16 cellular contexts compared by ENCODE assay signal in genomic region chr20:21534453-21534852, GRCh38. TPM values are rescaled to one million over a fixed set of nuclear protein-coding genes. Genes with fewer than 3 reads are reported as not detected.
DNase-seq lines count a peak whose midpoint lies in the region; ATAC-seq and TF ChIP-seq lines count a peak whose summit lies in the region.
"Had no signal": no experiment of that assay in that cellular context is flagged by ENCODE, and none has a peak within 500 bp of the region (broad histone marks: within the 10 kb centered on the region; RNA-seq: fewer than 3 reads in every experiment).

No MANE protein-coding gene starts in this region.

- no TSS peak for BruUV-seq in OCI-LY7 (replicated peaks; lab: Mats Ljungman, UMichigan)

- peaks cover 6% of the 10 kb centered on the region for H3K9me3 Mint-ChIP-seq in progenitor cell of endocrine pancreas (ENCODE audit: low read depth)

- peaks cover 11% of the 10 kb centered on the region for H3K4me1 ChIP-seq in OCI-LY7 (ENCODE audit: insufficient read depth, low read length, poor library complexity, severe bottlenecking)
- H3K4me1 ChIP-seq: SJCRH30 had no signal

- H3K27me3 Mint-ChIP-seq in progenitor cell of endocrine pancreas: peaks cover 25% of the 10 kb centered on the region

- no peaks in the 10 kb centered on the region for H3K9me2 ChIP-seq in OCI-LY7 (ENCODE audit: insufficient read depth, low read length)

- no peaks in the 10 kb centered on the region for H3K79me2 ChIP-seq in OCI-LY7 (ENCODE audit: insufficient read depth, low read depth, low read length)

- no peak overlapping the region for H3K4me3 ChIP-seq in OCI-LY7 (ENCODE audit: low read depth, low read length, poor library complexity, severe bottlenecking)
- H3K4me3 ChIP-seq: ovary, SJCRH30 had no signal

- POLR2A ChIA-PET in OCI-LY7 (lab: Charles Lee): no interaction called here

- no peak for TF ChIP-seq CTCF in OCI-LY7 (conservative IDR thresholded peaks at IDR 0.05; ENCODE audit: low read length)
- TF ChIP-seq CTCF in progenitor cell of endocrine pancreas (IDR thresholded peaks at IDR 0.05; ENCODE audit: unreplicated experiment): no peak

- peaks cover 11% of the 10 kb centered on the region for H3K4me1 Mint-ChIP-seq in progenitor cell of endocrine pancreas (ENCODE audit: low read depth)

- no peaks in the 10 kb centered on the region for H3K36me3 ChIP-seq in OCI-LY7 (ENCODE audit: insufficient read depth, low read length)
- H3K36me3 ChIP-seq: ovary, SJCRH30 had no signal

- intact Hi-C loops in OCI-LY7 (cut with micrococcal nuclease; ENCODE audit: unreplicated experiment): loop anchor here (5.0 kb wide), 1 partner anchor 83 kb away; no protein-coding TSS in a partner anchor

- CTCF ChIA-PET in OCI-LY7 (lab: Charles Lee; ENCODE audit: unreplicated experiment): no interaction called here

- peak overlapping the region; percentile 72 for H2AFZ ChIP-seq in OCI-LY7 (ENCODE audit: low read length)

- no peaks in the 10 kb centered on the region for H4K20me1 ChIP-seq in OCI-LY7 (ENCODE audit: insufficient read depth, low read length)

- peak overlapping the region; percentile 19 for H3K27ac Mint-ChIP-seq in progenitor cell of endocrine pancreas

- H3K4me3 Mint-ChIP-seq in progenitor cell of endocrine pancreas (ENCODE audit: low read depth): no peak overlapping the region

- peak; percentile 83 for DNase-seq in NCI-H1105 (lab: John Stamatoyannopoulos, UW)
- DNase-seq in NCI-H2029 treated with DMSO at 0.1 percent for 48 hours (lab: John Stamatoyannopoulos, UW): peak; percentile 99
- DNase-seq in OCI-LY7 (ENCODE audit: low spot score): peak; percentile 55
- DNase-seq in progenitor cell of endocrine pancreas (ENCODE audit: low spot score, unreplicated experiment): no peak
- no peak for DNase-seq in AG08395 (ENCODE audit: low spot score)
- DNase-seq in germinal center (ENCODE audit: low spot score): no peak
- DNase-seq: activated CD4-positive, CD25-positive, alpha-beta regulatory T cell treated with anti-CD3 and anti-CD28 coated beads, Interleukin-2, amount 50 U/mL, for 72 hours; activated naive CD4-positive, alpha-beta T cell; aorta; left cardiac atrium; ovary; SJCRH30; stimulated activated CD4-positive, alpha-beta T cell treated with anti-CD3 and anti-CD28 coated beads, Interleukin-4, amount 100 ng/mL, for 4 hours had no signal

- H3K9me3 ChIP-seq in OCI-LY7 (ENCODE audit: low read length): no peaks in the 10 kb centered on the region
- H3K9me3 ChIP-seq: ovary, SJCRH30 had no signal

- H3K4me2 ChIP-seq in OCI-LY7 (ENCODE audit: low read length): peak overlapping the region; percentile 22; the same call in 1 of the 2 replicates

- no peaks in the 10 kb centered on the region for H3K36me3 Mint-ChIP-seq in progenitor cell of endocrine pancreas (ENCODE audit: insufficient read depth)

- peak overlapping the region; percentile 39 for H3K27ac ChIP-seq in OCI-LY7 (ENCODE audit: low read depth, low read length, poor library complexity, severe bottlenecking)
- H3K27ac ChIP-seq: ovary, SJCRH30 had no signal

- ATAC-seq in HG03196 (IDR thresholded peaks at IDR 0.05; ENCODE audit: unreplicated experiment): no peak
- ATAC-seq: left cardiac atrium had no signal

RNA-seq across cellular contexts. Expression of gene NKX2-2, which starts 20.6 kb away (rescaled TPM):
- not detected in 2 replicates for total RNA-seq in OCI-LY7 (2014; rRNA removed; shearing (Covaris generic))
- total RNA-seq in OCI-LY7 (2022): not detected in 2 replicates
- 15.5 and 16.1 TPM in 2 replicates for total RNA-seq in progenitor cell of endocrine pancreas
- total RNA-seq: aorta; left cardiac atrium; ovary; SJCRH30; skeletal muscle tissue; T-helper 2 cell treated with Interferon-gamma antibody and Interleukin-4, amounts not matched to agents 100 ng/mL and 5 ng/mL, for 36 hours had no signal

Comparison
In these comparisons a context has a peak if more than half of its experiments do, and no peak if none do; other contexts are left out.
1. DNase-seq: peak in NCI-H1105 (single experiment), NCI-H2029 treated with DMSO at 0.1 percent for 48 hours (single experiment) and OCI-LY7 (single experiment); none in progenitor cell of endocrine pancreas (single experiment), AG08395 (single experiment) and germinal center (single experiment).
2. RNA of gene NKX2-2, which starts 20.6 kb away (total RNA-seq): 15.5 to 16.1 TPM in progenitor cell of endocrine pancreas; not detected in OCI-LY7; every median in the first group is over 10 times any median in the second.